In genomic region chr5:107874810-107875209, GRCh38 we compare ENCODE assay signal across 20 cellular contexts.
DNase-seq lines count a peak whose midpoint lies in the region; ATAC-seq and TF ChIP-seq lines count a peak whose summit lies in the region.
"Had no signal": no experiment of that assay in that cellular context is flagged by ENCODE, and none has a peak within 500 bp of the region (broad histone marks: within the 10 kb centered on the region; RNA-seq: fewer than 3 reads in every experiment).

No MANE protein-coding gene starts in this region.

- H3K36me3 ChIP-seq in MM.1S (replicated peaks; ENCODE audit: insufficient read depth, low read length), result no peaks in the 10 kb centered on the region
- no peaks in the 10 kb centered on the region for H3K36me3 ChIP-seq in fibroblast of lung (ENCODE audit: control insufficient read depth, insufficient read depth, low read length)
- H3K36me3 ChIP-seq: neutrophil, sigmoid colon, SJCRH30 had no signal

- H3K9ac ChIP-seq in MM.1S (ENCODE audit: low read length), result no peak overlapping the region
- H3K9ac ChIP-seq in fibroblast of lung (ENCODE audit: insufficient read depth, low read length), result no peak overlapping the region

- H3F3A ChIP-seq in MM.1S (ENCODE audit: insufficient read depth, low read length), result no peaks in the 10 kb centered on the region; the same call in 1 of the 2 replicates

- intact Hi-C loops in left cardiac atrium (cut with DNase I), result no loop called here

- H3K4me3 Mint-ChIP-seq in stimulated activated naive CD8-positive, alpha-beta T cell treated with anti-CD3 and anti-CD28 coated beads, Interleukin-15, amount 100 ng/mL, for 72 hours, result no peak overlapping the region

- CTCF ChIA-PET in GM10248 (lab: Yijun Ruan, JAX), result no interaction called here

- no peaks in the 10 kb centered on the region for H3K27me3 Mint-ChIP-seq in stimulated activated naive CD8-positive, alpha-beta T cell treated with anti-CD3 and anti-CD28 coated beads, Interleukin-15, amount 100 ng/mL, for 72 hours

- no peaks in the 10 kb centered on the region for H3K4me1 ChIP-seq in MM.1S (ENCODE audit: low read length)
- peaks cover 8% of the 10 kb centered on the region for H3K4me1 ChIP-seq in fibroblast of lung (ENCODE audit: control insufficient read depth, extremely low read depth, insufficient read depth, low read length)
- H3K4me1 ChIP-seq: SJCRH30 had no signal

- TF ChIP-seq CTCF in MM.1S (IDR thresholded peaks at IDR 0.05; ENCODE audit: low read length) (no peak), fibroblast of lung (conservative IDR thresholded peaks at IDR 0.05 in 1 of 2, IDR thresholded peaks at IDR 0.05 in 1 of 2; ENCODE audit: low read depth in 1 of 2, low read length in 2 of 2) (no peak), GM10248 (IDR thresholded peaks at IDR 0.05; ENCODE audit: control extremely low read depth, extremely low read depth, low read depth, missing control alignments) (no peak)

- H3K27ac ChIP-seq in MM.1S (ENCODE audit: low read length) (no peak overlapping the region), fibroblast of lung (ENCODE audit: insufficient read depth, low read length) (no peak overlapping the region)
- H3K27ac ChIP-seq: HL-60, neutrophil, SJCRH30 had no signal

- H3K9me3 Mint-ChIP-seq in stimulated activated naive CD8-positive, alpha-beta T cell treated with anti-CD3 and anti-CD28 coated beads, Interleukin-15, amount 100 ng/mL, for 72 hours, result no peaks in the 10 kb centered on the region

- H2AFZ ChIP-seq in MM.1S (ENCODE audit: low read length), result no peak overlapping the region
- no peak overlapping the region for H2AFZ ChIP-seq in fibroblast of lung (ENCODE audit: low read length)

- peaks cover 6% of the 10 kb centered on the region for H3K4me1 Mint-ChIP-seq in stimulated activated naive CD8-positive, alpha-beta T cell treated with anti-CD3 and anti-CD28 coated beads, Interleukin-15, amount 100 ng/mL, for 72 hours

- DNase-seq in stimulated activated naive CD8-positive, alpha-beta T cell treated with anti-CD3 and anti-CD28 coated beads, Interleukin-15, amount 100 ng/mL, for 72 hours, result no peak
- no peak for DNase-seq in stimulated activated naive CD8-positive, alpha-beta T cell treated with anti-CD3 and anti-CD28 coated beads, Interleukin-15, Interleukin-2, amounts not matched to agents 100 U/mL and 50 U/mL, for 24 hours
- DNase-seq in MM.1S (peak; percentile 7), fibroblast of lung (ENCODE audit: low read depth in 2 of 2) (peak; percentile 34 to 50), stromal cell of bone marrow (ENCODE audit: low read depth) (peak; percentile 33), left cardiac atrium (no peak), GM10248 (ENCODE audit: extremely low spot score) (no peak)
- DNase-seq: activated CD4-positive, alpha-beta T cell treated with anti-CD3 and anti-CD28 coated beads for 1 hour; activated naive CD4-positive, alpha-beta T cell treated with anti-CD3 and anti-CD28 coated beads, Interleukin-2, amount 50 U/mL, for 16 hours; Karpas-422; mucosa of descending colon; NCI-H146; NCI-H510A; sigmoid colon; SJCRH30; stimulated activated CD4-positive, alpha-beta T cell treated with anti-CD3 and anti-CD28 coated beads, Interleukin-2, amount 100 ng/mL, for 48 hours had no signal

- H3K27me3 ChIP-seq in MM.1S (replicated peaks; ENCODE audit: insufficient read depth, low read length) (no peaks in the 10 kb centered on the region), fibroblast of lung (ENCODE audit: control insufficient read depth, insufficient read depth, low read length) (no peaks in the 10 kb centered on the region)
- H3K27me3 ChIP-seq: neutrophil, sigmoid colon, SJCRH30 had no signal

- peak; percentile 48 for ATAC-seq in stimulated activated naive CD8-positive, alpha-beta T cell treated with anti-CD3 and anti-CD28 coated beads, Interleukin-15, amount 100 ng/mL, for 72 hours
- no peak for ATAC-seq in stimulated activated naive CD8-positive, alpha-beta T cell treated with anti-CD3 and anti-CD28 coated beads, Interleukin-15, Interleukin-2, amounts not matched to agents 100 U/mL and 50 U/mL, for 24 hours
- no peak for ATAC-seq in left cardiac atrium
- no peak for ATAC-seq in GM19035 (IDR thresholded peaks at IDR 0.05; ENCODE audit: unreplicated experiment)
- ATAC-seq: esophagus mucosa, mucosa of descending colon had no signal

- H3K79me2 ChIP-seq in MM.1S (ENCODE audit: low read length), result no peaks in the 10 kb centered on the region
- H3K79me2 ChIP-seq in fibroblast of lung (ENCODE audit: control insufficient read depth, insufficient read depth, low read length), result no peaks in the 10 kb centered on the region

- peak overlapping the region in 1 of 2 donors; percentile 44 for H3K27ac Mint-ChIP-seq in stimulated activated naive CD8-positive, alpha-beta T cell treated with anti-CD3 and anti-CD28 coated beads, Interleukin-15, amount 100 ng/mL, for 72 hours

- H3K4me3 ChIP-seq in MM.1S (ENCODE audit: low read length) (no peak overlapping the region), fibroblast of lung (replicated peaks in 1 of 4; ENCODE audit: control extremely low read depth in 1 of 4, insufficient read depth in 1 of 4, low read depth in 3 of 4, low read length in 4 of 4) (no peak overlapping the region)
- H3K4me3 ChIP-seq: mucosa of descending colon, sigmoid colon, SJCRH30 had no signal

- H3K4me2 ChIP-seq in MM.1S (ENCODE audit: low read depth, low read length) (no peak overlapping the region), fibroblast of lung (ENCODE audit: extremely low read depth, insufficient read depth, low read length) (no peak overlapping the region)

- H4K20me1 ChIP-seq in MM.1S (ENCODE audit: insufficient read depth, low read length) (no peaks in the 10 kb centered on the region), fibroblast of lung (ENCODE audit: control insufficient read depth, extremely low read depth, insufficient read depth, low read length) (no peaks in the 10 kb centered on the region)

- H3K9me2 ChIP-seq in MM.1S (replicated peaks; ENCODE audit: insufficient read depth, low read length), result no peaks in the 10 kb centered on the region

- POLR2A ChIA-PET in GM10248 (lab: Yijun Ruan, JAX), result no interaction called here

- no peaks in the 10 kb centered on the region for H3K9me3 ChIP-seq in MM.1S (replicated peaks; ENCODE audit: insufficient read depth, low read length)
- no peaks in the 10 kb centered on the region for H3K9me3 ChIP-seq in fibroblast of lung (ENCODE audit: control insufficient read depth, insufficient read depth, low read depth, low read length)
- H3K9me3 ChIP-seq: mucosa of descending colon, neutrophil, sigmoid colon, SJCRH30 had no signal

Comparison
In these comparisons a context has a peak if more than half of its experiments do, and no peak if none do; other contexts are left out.
1. DNase-seq: peak in MM.1S (single experiment), fibroblast of lung (2 of 2) and stromal cell of bone marrow (single experiment); none in stimulated activated naive CD8-positive, alpha-beta T cell treated with anti-CD3 and anti-CD28 coated beads, Interleukin-15, amount 100 ng/mL, for 72 hours (0 of 2), stimulated activated naive CD8-positive, alpha-beta T cell treated with anti-CD3 and anti-CD28 coated beads, Interleukin-15, Interleukin-2, amounts not matched to agents 100 U/mL and 50 U/mL, for 24 hours (single experiment), left cardiac atrium (single experiment) and GM10248 (single experiment).